Comparison of ENCODE assay signal across 26 cellular contexts in genomic region chr12:9113987-9114309, GRCh38. TPM values are rescaled to one million over a fixed set of nuclear protein-coding genes. Genes with fewer than 3 reads are reported as not detected.
A peak's percentile ranks its signal among the peaks of the same experiment; 100 is the strongest.
DNase-seq lines count a peak whose midpoint lies in the region; ATAC-seq, FAIRE-seq and TF ChIP-seq lines count a peak whose summit lies in the region.
"Had no signal": no experiment of that assay in that cellular context is flagged by ENCODE, and none has a peak within 500 bp of the region (broad histone marks: within the 10 kb centered on the region; RNA-seq: fewer than 3 reads in every experiment).

No MANE protein-coding gene starts in this region.

- TF ChIP-seq POLR2A in right lobe of liver (IDR thresholded peaks at IDR 0.05) (peak; percentile 42), gastrocnemius medialis (IDR thresholded peaks at IDR 0.05) (no peak), uterus (IDR thresholded peaks at IDR 0.05) (no peak), GM12892 (IDR thresholded peaks at IDR 0.05; ENCODE audit: low read depth, low read length) (no peak)

- H3K4me1 ChIP-seq in heart right ventricle (peaks cover 8 to 79% (median 42%) of the 10 kb centered on the region in 9 donors), right lobe of liver (peaks cover 0 to 45% (median 17%) of the 10 kb centered on the region in 4 donors), gastrocnemius medialis (peaks cover 26 to 40% of the 10 kb centered on the region in 2 donors), uterus (peaks cover 0 to 7% of the 10 kb centered on the region in 2 donors)
- H3K4me1 ChIP-seq: A549, BE2C had no signal

- H3K9me3 Mint-ChIP-seq in Calu3 (ENCODE audit: low read depth, unreplicated experiment), result no peaks in the 10 kb centered on the region
- H3K9me3 Mint-ChIP-seq: activated naive CD4-positive, alpha-beta T cell treated with anti-CD3 and anti-CD28 coated beads for 36 hours; activated T-cell treated with anti-CD3 and anti-CD28 coated beads, Interleukin-2, amount 50 U/mL, for 4 hours had no signal

- H3K27ac ChIP-seq in heart right ventricle, result peak overlapping the region in 9 of 10 donors; percentile 23 to 94 (median 86)
- peak overlapping the region; percentile 46 to 81 (median 78) for H3K27ac ChIP-seq in right lobe of liver
- peak overlapping the region; percentile 25 to 69 (median 65) for H3K27ac ChIP-seq in gastrocnemius medialis
- H3K27ac ChIP-seq in uterus, result peak overlapping the region; percentile 87 to 94
- H3K27ac ChIP-seq: A549, RWPE1 had no signal

- H3K27me3 ChIP-seq in heart right ventricle (no peaks in the 10 kb centered on the region), right lobe of liver (no peaks in the 10 kb centered on the region), gastrocnemius medialis (no peaks in the 10 kb centered on the region), uterus (no peaks in the 10 kb centered on the region)

- CTCF ChIA-PET in Calu3 (lab: Charles Lee), result no interaction called here

- no peak for DNase-seq in heart right ventricle
- no peak for DNase-seq in Right ventricle myocardium superior
- no peak for DNase-seq in right lobe of liver
- DNase-seq in gastrocnemius medialis, result no peak
- DNase-seq in uterus, result no peak
- no peak for DNase-seq in D341Med (ENCODE audit: low spot score)
- no peak for DNase-seq in GM12892 (ENCODE audit: insufficient read length)
- DNase-seq in Calu3, result no peak
- DNase-seq: activated CD8-positive, alpha-beta memory T cell treated with anti-CD3 and anti-CD28 coated beads for 24 hours; activated naive CD4-positive, alpha-beta T cell treated with anti-CD3 and anti-CD28 coated beads for 36 hours; activated T-cell treated with anti-CD3 and anti-CD28 coated beads, Interleukin-2, amount 50 U/mL, for 4 hours; anterior cingulate cortex; BE2C; effector CD8-positive, alpha-beta T cell; NCI-H1417; NCI-H524 treated with DMSO at 0.1 percent for 48 hours; occipital lobe; stimulated activated CD4-positive, alpha-beta T cell treated with anti-CD3 and anti-CD28 coated beads, Interleukin-2, amount 100 ng/mL, for 24 hours; stimulated activated naive CD4-positive, alpha-beta T cell; T1000 had no signal

- H3K27ac Mint-ChIP-seq in Calu3 (ENCODE audit: unreplicated experiment), result no peak overlapping the region
- H3K27ac Mint-ChIP-seq: activated naive CD4-positive, alpha-beta T cell treated with anti-CD3 and anti-CD28 coated beads for 36 hours had no signal

- TF ChIP-seq CTCF in heart right ventricle (IDR thresholded peaks at IDR 0.05) (no peak), right lobe of liver (IDR thresholded peaks at IDR 0.05) (no peak), gastrocnemius medialis (IDR thresholded peaks at IDR 0.05 in 4 of 5, conservative IDR thresholded peaks at IDR 0.05 in 1 of 5) (no peak), uterus (IDR thresholded peaks at IDR 0.05) (no peak), Calu3 (IDR thresholded peaks at IDR 0.05; ENCODE audit: unreplicated experiment) (no peak)

- H3K4me3 Mint-ChIP-seq in Calu3 (ENCODE audit: low read depth, unreplicated experiment), result no peak overlapping the region
- H3K4me3 Mint-ChIP-seq: activated naive CD4-positive, alpha-beta T cell treated with anti-CD3 and anti-CD28 coated beads for 36 hours; activated T-cell treated with anti-CD3 and anti-CD28 coated beads, Interleukin-2, amount 50 U/mL, for 4 hours had no signal

- peak overlapping the region; percentile 26 to 72 (median 64) for H3K4me3 ChIP-seq in heart right ventricle
- H3K4me3 ChIP-seq in right lobe of liver, result peak overlapping the region; percentile 43 to 66 (median 57)
- peak overlapping the region; percentile 46 to 56 (median 53) for H3K4me3 ChIP-seq in gastrocnemius medialis
- H3K4me3 ChIP-seq in uterus, result peak overlapping the region in 1 of 2 donors; percentile 38
- H3K4me3 ChIP-seq: A549 had no signal

- intact Hi-C loops in heart right ventricle (cut with DNase I) (loop anchor here in 3 of 10 donors (5.0 to 10.0 kb wide), 3 partner anchors 47 to 171 kb away; no protein-coding TSS in a partner anchor), Right ventricle myocardium superior (cut with DNase I) (no loop called here), right lobe of liver (cut with DNase I) (no loop called here), gastrocnemius medialis (cut with DNase I; ENCODE audit: low total_unique reads) (loop anchor here (10.0 kb wide), 1 partner anchor 131 kb away; no protein-coding TSS in a partner anchor), uterus (cut with DNase I; ENCODE audit: low total_unique reads) (no loop called here), Calu3 (cut with micrococcal nuclease; ENCODE audit: unreplicated experiment) (no loop called here)

- H3K36me3 ChIP-seq in heart right ventricle (peaks cover 0 to 50% (median 32%) of the 10 kb centered on the region in 9 donors), right lobe of liver (peaks cover 8 to 49% (median 26%) of the 10 kb centered on the region in 4 donors), gastrocnemius medialis (peaks cover 2 to 29% of the 10 kb centered on the region in 2 donors), uterus (no peaks in the 10 kb centered on the region)
- H3K36me3 ChIP-seq: BE2C had no signal

- ATAC-seq in heart right ventricle, result no peak
- no peak for ATAC-seq in Right ventricle myocardium superior (ENCODE audit: poor library complexity)
- peak; percentile 16 to 69 (median 41) for ATAC-seq in right lobe of liver
- no peak for ATAC-seq in gastrocnemius medialis
- ATAC-seq: A549; activated CD4-positive, CD25-positive, alpha-beta regulatory T cell treated with anti-CD3 and anti-CD28 coated beads, Interleukin-2, amount 50 U/mL, for 24 hours; activated T-cell treated with anti-CD3 and anti-CD28 coated beads, Interleukin-2, amount 50 U/mL, for 4 hours; esophagus mucosa had no signal

- no TSS peak for BruUV-seq in Calu3 (replicated peaks; lab: Mats Ljungman, UMichigan)

- H3K9me3 ChIP-seq in heart right ventricle (no peaks in the 10 kb centered on the region), right lobe of liver (no peaks in the 10 kb centered on the region), gastrocnemius medialis (no peaks in the 10 kb centered on the region), uterus (no peaks in the 10 kb centered on the region)
- H3K9me3 ChIP-seq: A549, BE2C, Caco-2 had no signal

- no peak for FAIRE-seq in GM12892 (lab: Jason Lieb, UNC)
- FAIRE-seq: A549, urothelium cell line had no signal

- no peaks in the 10 kb centered on the region for H3K36me3 Mint-ChIP-seq in Calu3 (ENCODE audit: insufficient read depth, unreplicated experiment)

- 64 to 74% methylated on average over 1 of the region's 1 CpG for WGBS in heart right ventricle, 2 donors
- WGBS in right lobe of liver (ENCODE audit: insufficient coverage, low coverage, low lambda C conversion rate, missing lambda C conversion rate), result 25% methylated on average over 1 of the region's 1 CpG

- in situ Hi-C loops in gastrocnemius medialis (cut with MboI; ENCODE audit: low sequenced_read_pairs in 4 of 4), result no loop called here

- H3K27me3 Mint-ChIP-seq in Calu3 (ENCODE audit: unreplicated experiment), result peaks cover 14% of the 10 kb centered on the region

- H3K4me1 Mint-ChIP-seq in Calu3 (ENCODE audit: low read depth, unreplicated experiment), result no peaks in the 10 kb centered on the region

RNA-seq across cellular contexts. Expression of gene A2M, which starts 1.8 kb away (rescaled TPM):
- 1,000 to 10,000 TPM in 1 of 10 donors, 100 to 1,000 TPM in 9; 296 to 1,678 (median 530) TPM for total RNA-seq in heart right ventricle
- polyA plus RNA-seq in heart right ventricle, result 100 to 1,000 TPM; 194 to 244 TPM
- 478 TPM for total RNA-seq in Right ventricle myocardium superior
- 1,000 to 10,000 TPM in 5 of 6 experiments, 100 to 1,000 TPM in 1; 978 to 3,352 (median 2,507) TPM for total RNA-seq in right lobe of liver
- 100 to 1,000 TPM in 3 of 4 donors, 10 to 100 TPM in 1; 77.1 to 135 (median 126) TPM for total RNA-seq in gastrocnemius medialis
- total RNA-seq in uterus, result 1,000 to 10,000 TPM in 1 of 4 donors, 100 to 1,000 TPM in 3; 305 to 1,063 (median 353) TPM
- polyA plus RNA-seq in GM12892 (2012; ENCODE audit: missing spikeins), result 0.64 TPM
- total RNA-seq in Calu3 (2022), result not detected in 2 replicates
- total RNA-seq: activated naive CD4-positive, alpha-beta T cell treated with anti-CD3 and anti-CD28 coated beads for 36 hours had no signal
- polyA plus RNA-seq: A549 had no signal

Comparison
In these comparisons a context has a peak if more than half of its experiments do, and no peak if none do; other contexts are left out.
1. ATAC-seq: peak in right lobe of liver (4 of 4); none in heart right ventricle (0 of 8), Right ventricle myocardium superior (single experiment) and gastrocnemius medialis (0 of 2).
2. RNA of gene A2M, which starts 1.8 kb away (total RNA-seq): 978 to 3,352 TPM in right lobe of liver, 296 to 1,678 TPM in heart right ventricle, 478 TPM in Right ventricle myocardium superior (single experiment), 305 to 1,063 TPM in uterus and 77.1 to 135 TPM in gastrocnemius medialis; not detected in Calu3; every median in the first group is over 10 times any median in the second.
3. Peak in every context shown above with its lines, with median percentiles within 50 percentile points of each other: H3K27ac ChIP-seq.